In the genomic region with DNA sequence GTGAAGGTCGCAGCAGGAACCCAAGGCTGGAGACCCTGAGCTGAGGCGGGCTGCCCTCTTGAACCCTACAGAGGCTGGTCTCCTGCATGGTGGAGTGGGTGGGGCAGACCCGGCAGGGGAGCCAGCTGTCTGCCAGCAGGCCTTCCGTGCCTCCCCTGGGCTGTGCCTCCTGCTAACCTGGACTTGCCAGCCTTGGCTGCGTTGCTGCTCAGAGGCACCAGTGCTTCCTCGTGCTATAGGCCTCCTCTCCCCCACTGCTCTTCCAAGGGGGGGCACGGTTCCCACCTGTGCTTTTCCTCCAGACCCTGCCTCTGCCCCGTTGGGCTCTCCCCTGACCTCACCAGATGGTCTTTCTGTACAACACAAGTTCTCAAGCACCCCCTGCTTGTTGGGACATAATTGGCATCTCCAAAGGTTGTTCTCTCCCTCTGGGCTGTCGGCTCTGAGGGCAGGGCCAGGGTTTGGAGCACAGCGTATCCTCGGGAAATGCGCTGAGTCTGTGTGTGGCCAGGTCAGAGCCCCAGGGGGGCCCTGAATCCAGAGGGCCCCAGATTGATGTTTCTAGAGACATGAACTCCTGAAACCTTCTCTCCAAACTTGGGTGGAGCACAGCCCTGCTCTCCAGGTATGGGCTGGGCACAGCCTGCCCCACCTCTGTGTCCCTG, we compare ENCODE assay signal across 19 cellular contexts. TPM values are rescaled to one million over a fixed set of nuclear protein-coding genes. Genes with fewer than 3 reads are reported as not detected.
DNase-seq lines count a peak whose midpoint lies in the region; ATAC-seq and TF ChIP-seq lines count a peak whose summit lies in the region.
"Had no signal": no experiment of that assay in that cellular context is flagged by ENCODE, and none has a peak within 500 bp of the region (broad histone marks: within the 10 kb centered on the region; RNA-seq: fewer than 3 reads in every experiment).

No MANE protein-coding gene starts in this region.

- H3K27ac Mint-ChIP-seq in chondrocyte (ENCODE audit: unreplicated experiment), result no peak overlapping the region
- H3K27ac Mint-ChIP-seq: B cell, CD14-positive monocyte had no signal

- no peaks in the 10 kb centered on the region for H3K4me1 Mint-ChIP-seq in chondrocyte (ENCODE audit: low read depth)
- H3K4me1 Mint-ChIP-seq: B cell; CD14-positive monocyte; CD8-positive, alpha-beta memory T cell had no signal

- peaks cover 31% of the 10 kb centered on the region for H3K27me3 Mint-ChIP-seq in chondrocyte (ENCODE audit: low read depth)

- no peak for TF ChIP-seq CTCF in chondrocyte (IDR thresholded peaks at IDR 0.05)

- H3K4me3 Mint-ChIP-seq in chondrocyte (ENCODE audit: unreplicated experiment), result no peak overlapping the region
- H3K4me3 Mint-ChIP-seq: B cell; CD14-positive monocyte; CD8-positive, alpha-beta memory T cell had no signal

- no peaks in the 10 kb centered on the region for H3K9me3 Mint-ChIP-seq in chondrocyte (ENCODE audit: low read depth)
- H3K9me3 Mint-ChIP-seq: CD14-positive monocyte; CD8-positive, alpha-beta memory T cell had no signal

- no peak for ATAC-seq in HG03439 (IDR thresholded peaks at IDR 0.05; ENCODE audit: unreplicated experiment)
- ATAC-seq: PC-3 had no signal

- DNase-seq in NCI-H2171 treated with DMSO at 0.1 percent for 48 hours (lab: John Stamatoyannopoulos, UW) (peak; percentile 39), NCI-H2171 (lab: John Stamatoyannopoulos, UW) (no peak), NCI-H1694 treated with DMSO at 0.1 percent for 48 hours (lab: John Stamatoyannopoulos, UW) (peak; percentile 50), chondrocyte (ENCODE audit: low spot score) (peak; percentile 68), GM19238 (ENCODE audit: insufficient read length, low spot score) (no peak)
- no peak for DNase-seq in activated CD8-positive, alpha-beta memory T cell treated with anti-CD3 and anti-CD28 coated beads for 24 hours
- DNase-seq: GM23248, HCEC 1CT, NCI-H1092, NCI-H1417 treated with DMSO at 0.1 percent for 48 hours, NCI-H187 treated with DMSO at 0.1 percent for 48 hours, NCI-H446 treated with DMSO at 0.1 percent for 48 hours, NCI-H774, PC-3, Right ventricle myocardium superior had no signal

- no peaks in the 10 kb centered on the region for H3K36me3 Mint-ChIP-seq in chondrocyte (ENCODE audit: low read depth)
- H3K36me3 Mint-ChIP-seq: CD14-positive monocyte; CD8-positive, alpha-beta memory T cell had no signal

RNA-seq across cellular contexts. Expression of gene ARHGEF4, which starts 6.7 kb away (rescaled TPM):
- total RNA-seq in chondrocyte, result 6.3 to 12.3 TPM (median 10.6 TPM) in 3 replicates

Comparison
In these comparisons a context has a peak if more than half of its experiments do, and no peak if none do; other contexts are left out.
1. DNase-seq: peak in NCI-H2171 treated with DMSO at 0.1 percent for 48 hours (single experiment), NCI-H1694 treated with DMSO at 0.1 percent for 48 hours (single experiment) and chondrocyte (single experiment); none in NCI-H2171 (single experiment), GM19238 (single experiment) and activated CD8-positive, alpha-beta memory T cell treated with anti-CD3 and anti-CD28 coated beads for 24 hours (single experiment).